In genomic region chr2:57343391-57344006, GRCh38 we compare ENCODE assay signal across 19 cellular contexts.
"Had no signal": no experiment of that assay in that cellular context is flagged by ENCODE, and none has a peak within 500 bp of the region (broad histone marks: within the 10 kb centered on the region; RNA-seq: fewer than 3 reads in every experiment).

No MANE protein-coding gene starts in this region.

- H3K9ac ChIP-seq: neural progenitor cell had no signal

- H3K9me3 ChIP-seq: pancreas, testis had no signal

- H3K4me1 ChIP-seq: ascending aorta, neural progenitor cell, pancreas, stomach, testis, upper lobe of left lung had no signal

- H3K9me3 Mint-ChIP-seq: neural progenitor cell had no signal

- H3K36me3 Mint-ChIP-seq: neural progenitor cell, T-cell had no signal

- ATAC-seq: activated CD4-positive, CD25-positive, alpha-beta regulatory T cell treated with anti-CD3 and anti-CD28 coated beads, Interleukin-2, amount 50 U/mL, for 24 hours; activated naive CD8-positive, alpha-beta T cell treated with anti-CD3 and anti-CD28 coated beads, Interleukin-2, amount 50 U/mL, for 24 hours; pancreas; T-cell had no signal

- H3K27ac Mint-ChIP-seq: activated naive CD8-positive, alpha-beta T cell treated with anti-CD3 and anti-CD28 coated beads, Interleukin-2, amount 50 U/mL, for 24 hours; immature natural killer cell; neural progenitor cell; T-cell had no signal

- H3K27ac ChIP-seq: ascending aorta, dorsolateral prefrontal cortex, neural progenitor cell, pancreas, stomach, testis, upper lobe of left lung had no signal

- H3K27me3 Mint-ChIP-seq: activated naive CD8-positive, alpha-beta T cell treated with anti-CD3 and anti-CD28 coated beads, Interleukin-2, amount 50 U/mL, for 24 hours; T-cell had no signal

- H3K27me3 ChIP-seq: ascending aorta, dorsolateral prefrontal cortex, neural progenitor cell, pancreas, stomach, testis, upper lobe of left lung had no signal

- H2AFZ ChIP-seq: neural progenitor cell had no signal

- H3K4me2 ChIP-seq: neural progenitor cell had no signal

- H3K4me1 Mint-ChIP-seq: activated naive CD8-positive, alpha-beta T cell treated with anti-CD3 and anti-CD28 coated beads, Interleukin-2, amount 50 U/mL, for 24 hours; immature natural killer cell; neural progenitor cell; T-cell had no signal

- DNase-seq: activated CD4-positive, alpha-beta T cell treated with anti-CD3 and anti-CD28 coated beads, Interleukin-2, amount 50 U/mL, for 1 hour; activated naive CD4-positive, alpha-beta T cell; activated naive CD8-positive, alpha-beta T cell treated with anti-CD3 and anti-CD28 coated beads, Interleukin-2, amount 50 U/mL, for 24 hours; activated T-cell treated with anti-CD3 and anti-CD28 coated beads for 4 hours; dorsolateral prefrontal cortex; foreskin fibroblast; glutamatergic neuron; immature natural killer cell; stimulated activated CD4-positive, alpha-beta T cell treated with anti-CD3 and anti-CD28 coated beads, Interleukin-12 subunit alpha, Interleukin-12 subunit beta, amount 100 ng/mL, for 4 hours; stimulated activated CD4-positive, alpha-beta T cell treated with anti-CD3 and anti-CD28 coated beads, Interleukin-2, amount 100 ng/mL, for 24 hours; stomach; T-cell; T-helper 9 cell; testis; upper lobe of left lung had no signal

- H3K4me3 Mint-ChIP-seq: activated naive CD8-positive, alpha-beta T cell treated with anti-CD3 and anti-CD28 coated beads, Interleukin-2, amount 50 U/mL, for 24 hours; immature natural killer cell; neural progenitor cell; T-cell had no signal

- H3K4me3 ChIP-seq: ascending aorta, dorsolateral prefrontal cortex, neural progenitor cell, pancreas, stomach, testis, upper lobe of left lung had no signal

- H3K36me3 ChIP-seq: ascending aorta, neural progenitor cell, pancreas, stomach, upper lobe of left lung had no signal
